1 cellular context compared by ENCODE assay signal in the genomic region with DNA sequence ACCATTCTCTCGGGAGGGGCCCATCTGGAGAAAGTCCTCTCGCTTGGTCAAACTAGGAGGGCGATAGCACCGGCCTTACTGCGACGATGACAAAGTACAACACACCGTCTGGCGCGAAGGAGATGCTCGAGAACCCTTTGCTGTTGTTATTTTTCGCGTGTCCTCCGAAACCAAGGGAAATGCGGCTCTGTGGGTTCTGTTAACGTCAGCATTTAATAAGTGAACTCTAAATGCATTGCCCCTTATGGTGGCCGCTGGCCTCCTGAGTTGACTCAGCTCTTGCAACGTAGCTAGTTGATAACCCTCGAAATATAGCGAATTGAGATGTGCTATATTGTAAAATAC.
TF ChIP-seq lines count a peak whose summit lies in the region.

No MANE protein-coding gene starts in this region.

TF ChIP-seq in GM12878, 131 proteins besides CTCF, POLR2A, EP300 and RAD21 (continues in another document):
- TF ChIP-seq PRDM15 (CRISPR knock-in tag; IDR thresholded peaks at IDR 0.05) (no peak), NR2C1 (IDR thresholded peaks at IDR 0.05) (no peak), FOXK2 (IDR thresholded peaks at IDR 0.05) (no peak), NR2F1 (conservative IDR thresholded peaks at IDR 0.05) (peak; percentile 53), YY1 (IDR thresholded peaks at IDR 0.05; ENCODE audit: low read depth, low read length) (no peak), JUNB (IDR thresholded peaks at IDR 0.05) (0 out of 2 replicates have a peak, but pooled peaks have one; percentile 51), RAD51 (IDR thresholded peaks at IDR 0.05) (no peak), SMC3 (IDR thresholded peaks at IDR 0.05; ENCODE audit: borderline replicate concordance, low read length) (no peak), ETV6 (conservative IDR thresholded peaks at IDR 0.05 in 1 of 2, IDR thresholded peaks at IDR 0.05 in 1 of 2; ENCODE audit: borderline replicate concordance in 1 of 2, low read depth in 1 of 2) (no peak), GABPA (IDR thresholded peaks at IDR 0.05; ENCODE audit: low read depth) (no peak), NFIC (IDR thresholded peaks at IDR 0.05; ENCODE audit: low read depth, low read length) (no peak), CBFB (IDR thresholded peaks at IDR 0.05; ENCODE audit: low read depth) (no peak), LARP7 (IDR thresholded peaks at IDR 0.05) (no peak; the same call in 1 of the 2 replicates), GATAD2B (conservative IDR thresholded peaks at IDR 0.05; ENCODE audit: low read depth) (no peak), RUNX3 (IDR thresholded peaks at IDR 0.05; ENCODE audit: low read length) (peak; percentile 33; the same call in 1 of the 2 replicates), CREM (IDR thresholded peaks at IDR 0.05; ENCODE audit: low read depth) (no peak), ZNF687 (IDR thresholded peaks at IDR 0.05) (no peak; the same call in 1 of the 2 replicates), BCL11A (IDR thresholded peaks at IDR 0.05; ENCODE audit: low read depth, low read length) (peak; percentile 29; the same call in 1 of the 2 replicates), HDAC2 (IDR thresholded peaks at IDR 0.05) (no peak), MAX (IDR thresholded peaks at IDR 0.05; ENCODE audit: low read depth, low read length) (no peak), NRF1 (conservative IDR thresholded peaks at IDR 0.05; ENCODE audit: low read depth, low read length) (no peak), USF2 (IDR thresholded peaks at IDR 0.05; ENCODE audit: borderline replicate concordance, low read depth, low read length) (no peak), SREBF2 (IDR thresholded peaks at IDR 0.05; ENCODE audit: low read length) (no peak), CBX5 (IDR thresholded peaks at IDR 0.05; ENCODE audit: low read depth) (no peak), KDM1A (IDR thresholded peaks at IDR 0.05; ENCODE audit: borderline replicate concordance) (no peak), SREBF1 (IDR thresholded peaks at IDR 0.05; ENCODE audit: low read length) (no peak), PML (IDR thresholded peaks at IDR 0.05; ENCODE audit: low read length) (no peak), STAT1 (conservative IDR thresholded peaks at IDR 0.05) (no peak; the same call in 1 of the 2 replicates), HCFC1 (IDR thresholded peaks at IDR 0.05; ENCODE audit: low read length) (no peak), CHD4 (IDR thresholded peaks at IDR 0.05) (no peak), RELB (IDR thresholded peaks at IDR 0.05; ENCODE audit: low read depth) (0 out of 2 replicates have a peak, but pooled peaks have one; percentile 11), RCOR1 (conservative IDR thresholded peaks at IDR 0.05; ENCODE audit: low read depth, low read length) (no peak), HSF1 (IDR thresholded peaks at IDR 0.05; ENCODE audit: low read depth, low read length) (no peak), SUZ12 (IDR thresholded peaks at IDR 0.05; ENCODE audit: unreplicated experiment) (no peak), IKZF1 (conservative IDR thresholded peaks at IDR 0.05) (no peak), SKIL (IDR thresholded peaks at IDR 0.05; ENCODE audit: low read depth, poor library complexity, severe bottlenecking) (peak; percentile 61)
- TF ChIP-seq, protein P1, sequence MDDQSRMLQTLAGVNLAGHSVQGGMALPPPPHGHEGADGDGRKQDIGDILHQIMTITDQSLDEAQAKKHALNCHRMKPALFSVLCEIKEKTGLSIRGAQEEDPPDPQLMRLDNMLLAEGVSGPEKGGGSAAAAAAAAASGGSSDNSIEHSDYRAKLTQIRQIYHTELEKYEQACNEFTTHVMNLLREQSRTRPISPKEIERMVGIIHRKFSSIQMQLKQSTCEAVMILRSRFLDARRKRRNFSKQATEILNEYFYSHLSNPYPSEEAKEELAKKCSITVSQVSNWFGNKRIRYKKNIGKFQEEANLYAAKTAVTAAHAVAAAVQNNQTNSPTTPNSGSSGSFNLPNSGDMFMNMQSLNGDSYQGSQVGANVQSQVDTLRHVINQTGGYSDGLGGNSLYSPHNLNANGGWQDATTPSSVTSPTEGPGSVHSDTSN (IDR thresholded peaks at IDR 0.05; ENCODE audit: insufficient replicate concordance, low read depth, low read length), result no peak
- TF ChIP-seq, protein P2, sequence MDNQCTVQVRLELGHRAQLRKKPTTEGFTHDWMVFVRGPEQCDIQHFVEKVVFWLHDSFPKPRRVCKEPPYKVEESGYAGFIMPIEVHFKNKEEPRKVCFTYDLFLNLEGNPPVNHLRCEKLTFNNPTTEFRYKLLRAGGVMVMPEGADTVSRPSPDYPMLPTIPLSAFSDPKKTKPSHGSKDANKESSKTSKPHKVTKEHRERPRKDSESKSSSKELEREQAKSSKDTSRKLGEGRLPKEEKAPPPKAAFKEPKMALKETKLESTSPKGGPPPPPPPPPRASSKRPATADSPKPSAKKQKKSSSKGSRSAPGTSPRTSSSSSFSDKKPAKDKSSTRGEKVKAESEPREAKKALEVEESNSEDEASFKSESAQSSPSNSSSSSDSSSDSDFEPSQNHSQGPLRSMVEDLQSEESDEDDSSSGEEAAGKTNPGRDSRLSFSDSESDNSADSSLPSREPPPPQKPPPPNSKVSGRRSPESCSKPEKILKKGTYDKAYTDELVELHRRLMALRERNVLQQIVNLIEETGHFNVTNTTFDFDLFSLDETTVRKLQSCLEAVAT (IDR thresholded peaks at IDR 0.05), result 0 out of 2 replicates have a peak, but pooled peaks have one; percentile 15
- TF ChIP-seq, protein P3, sequence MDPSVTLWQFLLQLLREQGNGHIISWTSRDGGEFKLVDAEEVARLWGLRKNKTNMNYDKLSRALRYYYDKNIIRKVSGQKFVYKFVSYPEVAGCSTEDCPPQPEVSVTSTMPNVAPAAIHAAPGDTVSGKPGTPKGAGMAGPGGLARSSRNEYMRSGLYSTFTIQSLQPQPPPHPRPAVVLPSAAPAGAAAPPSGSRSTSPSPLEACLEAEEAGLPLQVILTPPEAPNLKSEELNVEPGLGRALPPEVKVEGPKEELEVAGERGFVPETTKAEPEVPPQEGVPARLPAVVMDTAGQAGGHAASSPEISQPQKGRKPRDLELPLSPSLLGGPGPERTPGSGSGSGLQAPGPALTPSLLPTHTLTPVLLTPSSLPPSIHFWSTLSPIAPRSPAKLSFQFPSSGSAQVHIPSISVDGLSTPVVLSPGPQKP (IDR thresholded peaks at IDR 0.05; ENCODE audit: low read depth, low read length), result no peak
